10 cellular contexts compared by ENCODE assay signal in genomic region chrX:17553451-17553850, GRCh38.
DNase-seq lines count a peak whose midpoint lies in the region; ATAC-seq, FAIRE-seq and TF ChIP-seq lines count a peak whose summit lies in the region.
"Had no signal": no experiment of that assay in that cellular context is flagged by ENCODE, and none has a peak within 500 bp of the region (broad histone marks: within the 10 kb centered on the region; RNA-seq: fewer than 3 reads in every experiment).

No MANE protein-coding gene starts in this region.

- FAIRE-seq in frontal cortex (lab: Jason Lieb, UNC) = no peak

- no peak overlapping the region for H3K9ac ChIP-seq in rectal smooth muscle tissue (ENCODE audit: low read length)

- peak overlapping the region; percentile 78 for H3K27ac ChIP-seq in rectal smooth muscle tissue (ENCODE audit: low read depth, low read length)
- H3K27ac ChIP-seq: WERI-Rb-1 had no signal

- peaks cover 0 to 7% of the 10 kb centered on the region in 2 donors for H3K27me3 Mint-ChIP-seq in natural killer cell (ENCODE audit: low read depth in 2 of 2)

- no peak overlapping the region for H3K4me3 ChIP-seq in rectal smooth muscle tissue (ENCODE audit: low read length)

- H3K36me3 ChIP-seq in rectal smooth muscle tissue (ENCODE audit: control insufficient read depth, insufficient read depth, low read length) = no peaks in the 10 kb centered on the region
- H3K36me3 ChIP-seq: WERI-Rb-1 had no signal

- intact Hi-C loops in natural killer cell (cut with micrococcal nuclease) = no loop called here

- H3K4me1 ChIP-seq in rectal smooth muscle tissue (ENCODE audit: control insufficient read depth, insufficient read depth, low read length) = peaks cover 11% of the 10 kb centered on the region

- no peak overlapping the region for H3K4me3 Mint-ChIP-seq in natural killer cell

- peaks cover 3% of the 10 kb centered on the region for H3K27me3 ChIP-seq in rectal smooth muscle tissue (ENCODE audit: control insufficient read depth, insufficient read depth, low read length)

- H3K9me3 Mint-ChIP-seq in natural killer cell = no peaks in the 10 kb centered on the region

- no peaks in the 10 kb centered on the region for H3K36me3 Mint-ChIP-seq in natural killer cell

- DNase-seq in ELR (ENCODE audit: low read depth) (peak; percentile 71), RPMI7951 (ENCODE audit: low read depth) (peak; percentile 79), fibroblast of gingiva (ENCODE audit: low read depth) (peak; percentile 45), frontal cortex (ENCODE audit: low spot score in 2 of 2) (no peak), NCI-H345 (lab: John Stamatoyannopoulos, UW) (no peak), natural killer cell (no peak)
- DNase-seq: NCI-H1417 treated with DMSO at 0.1 percent for 48 hours, WERI-Rb-1 had no signal

- H3K4me1 Mint-ChIP-seq in natural killer cell = peaks cover 0 to 19% of the 10 kb centered on the region in 2 donors

- no peak for TF ChIP-seq CTCF in natural killer cell (IDR thresholded peaks at IDR 0.05)

- ATAC-seq in natural killer cell (no peak), HG03175 (IDR thresholded peaks at IDR 0.05; ENCODE audit: unreplicated experiment) (no peak)

- no peak overlapping the region for H3K27ac Mint-ChIP-seq in natural killer cell

Comparison
In these comparisons a context has a peak if more than half of its experiments do, and no peak if none do; other contexts are left out.
1. DNase-seq: peak in ELR (single experiment), RPMI7951 (single experiment) and fibroblast of gingiva (single experiment); none in frontal cortex (0 of 2), NCI-H345 (single experiment) and natural killer cell (single experiment).